ENCODE assay signal across 15 cellular contexts in genomic region chr2:172431428-172431827, GRCh38. TPM values are rescaled to one million over a fixed set of nuclear protein-coding genes. Genes with fewer than 3 reads are reported as not detected.
DNase-seq lines count a peak whose midpoint lies in the region; ATAC-seq and TF ChIP-seq lines count a peak whose summit lies in the region.
"Had no signal": no experiment of that assay in that cellular context is flagged by ENCODE, and none has a peak within 500 bp of the region (broad histone marks: within the 10 kb centered on the region; RNA-seq: fewer than 3 reads in every experiment).

No MANE protein-coding gene starts in this region.

- H3K4me1 Mint-ChIP-seq in T-helper 17 cell, result peaks cover 67% of the 10 kb centered on the region

- no peaks in the 10 kb centered on the region for H3K27me3 Mint-ChIP-seq in T-helper 17 cell

- H3K4me3 Mint-ChIP-seq in T-helper 17 cell, result no peak overlapping the region
- H3K4me3 Mint-ChIP-seq: activated CD4-positive, alpha-beta T cell treated with anti-CD3 and anti-CD28 coated beads, Interleukin-2, amount 10 ng/mL, durations not matched to agents 24 days and 14 days; nephron progenitor cell had no signal

- H3K27me3 ChIP-seq in gastrocnemius medialis, result no peaks in the 10 kb centered on the region
- H3K27me3 ChIP-seq: SJCRH30 had no signal

- peaks cover 2% of the 10 kb centered on the region for H3K36me3 Mint-ChIP-seq in T-helper 17 cell (ENCODE audit: low read depth)

- in situ Hi-C loops in gastrocnemius medialis (cut with MboI; ENCODE audit: low sequenced_read_pairs in 4 of 4), result no loop called here

- intact Hi-C loops in gastrocnemius medialis (cut with DNase I; ENCODE audit: low total_unique reads), result no loop called here

- H3K27ac Mint-ChIP-seq in T-helper 17 cell, result peak overlapping the region; percentile 85
- H3K27ac Mint-ChIP-seq: activated CD4-positive, alpha-beta T cell treated with anti-CD3 and anti-CD28 coated beads, Interleukin-2, amount 10 ng/mL, durations not matched to agents 24 days and 14 days; nephron progenitor cell had no signal

- DNase-seq in NCI-H2196 (lab: John Stamatoyannopoulos, UW; ENCODE audit: unreplicated experiment), result peak; percentile 10
- no peak for DNase-seq in NCI-H2196 treated with DMSO at 0.1 percent for 48 hours (lab: John Stamatoyannopoulos, UW; ENCODE audit: unreplicated experiment)
- DNase-seq in T-helper 17 cell, result no peak
- DNase-seq in hypothalamus (lab: John Stamatoyannopoulos, UW), result peak in 29 of 51 donors; percentile 2 to 72 (median 30)
- DNase-seq in gastrocnemius medialis, result peak in 1 of 2 donors; percentile 15
- no peak for DNase-seq in stimulated activated CD4-positive, alpha-beta T cell treated with anti-CD3 and anti-CD28 coated beads, Interleukin-4, amount 100 ng/mL, for 1 hour
- DNase-seq: activated CD4-positive, alpha-beta T cell treated with anti-CD3 and anti-CD28 coated beads, Interleukin-2, amount 10 ng/mL, durations not matched to agents 24 days and 14 days; activated effector memory CD4-positive, alpha-beta T cell treated with anti-CD3 and anti-CD28 coated beads, Interleukin-2, amount 50 U/mL, for 16 hours; NCI-H446 treated with DMSO at 0.1 percent for 48 hours; nephron progenitor cell; SJCRH30; stimulated activated naive CD4-positive, alpha-beta T cell treated with Interleukin-2 at 50 U/mL for 16 hours had no signal

- H3K27ac ChIP-seq in gastrocnemius medialis, result peak overlapping the region; percentile 39 to 92 (median 77)
- H3K27ac ChIP-seq: A549, SJCRH30 had no signal

- H3K9me3 ChIP-seq in T-helper 17 cell (ENCODE audit: control insufficient read depth, low read length, poor library complexity, severe bottlenecking), result no peaks in the 10 kb centered on the region
- no peaks in the 10 kb centered on the region for H3K9me3 ChIP-seq in gastrocnemius medialis
- H3K9me3 ChIP-seq: A549, SJCRH30 had no signal

- no peak for ATAC-seq in T-helper 17 cell
- no peak for ATAC-seq in gastrocnemius medialis
- no peak for ATAC-seq in HG02852 (IDR thresholded peaks at IDR 0.05; ENCODE audit: unreplicated experiment)
- no peak for ATAC-seq in GM19328 (IDR thresholded peaks at IDR 0.05; ENCODE audit: unreplicated experiment)
- ATAC-seq: A549 had no signal

- TF ChIP-seq POLR2A in gastrocnemius medialis (IDR thresholded peaks at IDR 0.05), result no peak

- H3K4me3 ChIP-seq in gastrocnemius medialis, result peak overlapping the region in 2 of 4 donors; percentile 14 to 65
- H3K4me3 ChIP-seq: A549, SJCRH30 had no signal

- no peaks in the 10 kb centered on the region for H3K36me3 ChIP-seq in gastrocnemius medialis
- H3K36me3 ChIP-seq: SJCRH30 had no signal

- H3K4me1 ChIP-seq in gastrocnemius medialis, result peaks cover 27 to 46% of the 10 kb centered on the region in 2 donors

- no peak for TF ChIP-seq CTCF in gastrocnemius medialis (IDR thresholded peaks at IDR 0.05 in 4 of 5, conservative IDR thresholded peaks at IDR 0.05 in 1 of 5)

RNA-seq across cellular contexts. Expression of gene ITGA6, which starts 4.0 kb away (rescaled TPM):
- total RNA-seq in T-helper 17 cell (10 to 100 TPM; 61.7 to 79.5 TPM), gastrocnemius medialis (10 to 100 TPM; 22.5 to 40.6 (median 29.2) TPM)

Comparison
In these comparisons a context has a peak if more than half of its experiments do, and no peak if none do; other contexts are left out.
1. DNase-seq: peak in NCI-H2196 (single experiment) and hypothalamus (29 of 51); none in NCI-H2196 treated with DMSO at 0.1 percent for 48 hours (single experiment), T-helper 17 cell (0 of 3) and stimulated activated CD4-positive, alpha-beta T cell treated with anti-CD3 and anti-CD28 coated beads, Interleukin-4, amount 100 ng/mL, for 1 hour (single experiment).